Comparison of ENCODE assay signal across 1 cellular context in the genomic region with DNA sequence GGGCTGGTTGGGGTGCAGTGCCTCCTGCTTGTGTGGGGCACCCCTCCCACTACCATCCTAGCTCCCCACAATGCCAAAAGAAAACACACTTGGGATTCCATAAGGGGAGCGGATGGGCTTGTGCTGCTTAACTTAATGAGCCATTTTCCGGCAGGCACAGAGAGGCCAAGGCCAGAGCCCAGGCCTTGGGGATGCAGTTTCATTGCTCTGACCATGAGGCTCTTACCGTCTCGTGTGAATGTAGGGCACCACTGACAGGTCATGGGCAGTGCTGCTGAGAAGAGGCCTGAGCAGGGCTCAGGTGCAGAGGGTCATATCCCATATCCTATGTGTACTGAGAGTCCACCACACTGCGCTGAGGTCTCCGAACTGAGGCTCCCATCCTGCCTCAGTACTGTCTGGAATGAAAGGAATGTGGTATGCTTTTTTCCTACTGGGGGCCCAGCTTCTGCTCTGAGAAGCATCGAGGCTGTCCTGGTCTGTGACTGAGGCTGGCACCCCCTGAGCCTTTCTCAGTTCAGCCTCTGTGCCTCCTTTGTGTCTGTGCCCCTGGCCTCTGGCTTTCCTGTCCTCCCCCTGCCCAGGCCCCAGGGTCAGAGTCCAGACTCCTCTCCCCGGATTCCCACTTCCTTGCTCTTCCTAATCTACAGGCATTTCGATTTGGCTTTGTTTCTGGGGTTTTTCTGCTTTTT.
TF ChIP-seq lines count a peak whose summit lies in the region.

No MANE protein-coding gene starts in this region.

TF ChIP-seq in HepG2, 621 proteins besides CTCF, POLR2A, EP300 and RAD21 (continued from another document and continues in another):
- TF ChIP-seq, protein P1, sequence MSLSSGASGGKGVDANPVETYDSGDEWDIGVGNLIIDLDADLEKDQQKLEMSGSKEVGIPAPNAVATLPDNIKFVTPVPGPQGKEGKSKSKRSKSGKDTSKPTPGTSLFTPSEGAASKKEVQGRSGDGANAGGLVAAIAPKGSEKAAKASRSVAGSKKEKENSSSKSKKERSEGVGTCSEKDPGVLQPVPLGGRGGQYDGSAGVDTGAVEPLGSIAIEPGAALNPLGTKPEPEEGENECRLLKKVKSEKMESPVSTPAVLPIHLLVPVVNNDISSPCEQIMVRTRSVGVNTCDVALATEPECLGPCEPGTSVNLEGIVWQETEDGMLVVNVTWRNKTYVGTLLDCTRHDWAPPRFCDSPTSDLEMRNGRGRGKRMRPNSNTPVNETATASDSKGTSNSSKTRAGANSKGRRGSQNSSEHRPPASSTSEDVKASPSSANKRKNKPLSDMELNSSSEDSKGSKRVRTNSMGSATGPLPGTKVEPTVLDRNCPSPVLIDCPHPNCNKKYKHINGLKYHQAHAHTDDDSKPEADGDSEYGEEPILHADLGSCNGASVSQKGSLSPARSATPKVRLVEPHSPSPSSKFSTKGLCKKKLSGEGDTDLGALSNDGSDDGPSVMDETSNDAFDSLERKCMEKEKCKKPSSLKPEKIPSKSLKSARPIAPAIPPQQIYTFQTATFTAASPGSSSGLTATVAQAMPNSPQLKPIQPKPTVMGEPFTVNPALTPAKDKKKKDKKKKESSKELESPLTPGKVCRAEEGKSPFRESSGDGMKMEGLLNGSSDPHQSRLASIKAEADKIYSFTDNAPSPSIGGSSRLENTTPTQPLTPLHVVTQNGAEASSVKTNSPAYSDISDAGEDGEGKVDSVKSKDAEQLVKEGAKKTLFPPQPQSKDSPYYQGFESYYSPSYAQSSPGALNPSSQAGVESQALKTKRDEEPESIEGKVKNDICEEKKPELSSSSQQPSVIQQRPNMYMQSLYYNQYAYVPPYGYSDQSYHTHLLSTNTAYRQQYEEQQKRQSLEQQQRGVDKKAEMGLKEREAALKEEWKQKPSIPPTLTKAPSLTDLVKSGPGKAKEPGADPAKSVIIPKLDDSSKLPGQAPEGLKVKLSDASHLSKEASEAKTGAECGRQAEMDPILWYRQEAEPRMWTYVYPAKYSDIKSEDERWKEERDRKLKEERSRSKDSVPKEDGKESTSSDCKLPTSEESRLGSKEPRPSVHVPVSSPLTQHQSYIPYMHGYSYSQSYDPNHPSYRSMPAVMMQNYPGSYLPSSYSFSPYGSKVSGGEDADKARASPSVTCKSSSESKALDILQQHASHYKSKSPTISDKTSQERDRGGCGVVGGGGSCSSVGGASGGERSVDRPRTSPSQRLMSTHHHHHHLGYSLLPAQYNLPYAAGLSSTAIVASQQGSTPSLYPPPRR (CRISPR knock-in tag; IDR thresholded peaks at IDR 0.05; ENCODE audit: borderline replicate concordance): peak; percentile 81; the same call in 1 of the 2 replicates
- TF ChIP-seq ZNF878 (CRISPR knock-in tag; IDR thresholded peaks at IDR 0.05) (peak; percentile 76; the same call in 1 of the 2 replicates), ZNF546 (CRISPR knock-in tag; conservative IDR thresholded peaks at IDR 0.05) (no peak), NFIC (IDR thresholded peaks at IDR 0.05; ENCODE audit: low read length) (no peak), ZNF660 (CRISPR knock-in tag; IDR thresholded peaks at IDR 0.05; ENCODE audit: borderline replicate concordance, low read depth) (no peak), ZNF256 (CRISPR knock-in tag; conservative IDR thresholded peaks at IDR 0.05) (no peak), ATRX (CRISPR knock-in tag; IDR thresholded peaks at IDR 0.05; ENCODE audit: borderline replicate concordance) (no peak), GZF1 (CRISPR knock-in tag; IDR thresholded peaks at IDR 0.05) (0 out of 2 replicates have a peak, but pooled peaks have one; percentile 38), ZC3H4 (CRISPR knock-in tag; IDR thresholded peaks at IDR 0.05; ENCODE audit: borderline replicate concordance) (no peak), ZMYM3 (CRISPR knock-in tag; IDR thresholded peaks at IDR 0.05) (peak; percentile 96), TEAD3 (CRISPR knock-in tag; optimal IDR thresholded peaks at IDR 0.05; ENCODE audit: borderline replicate concordance) (peak; percentile 100), ZNF24 (IDR thresholded peaks at IDR 0.05) (no peak), ZNF672 (CRISPR knock-in tag; IDR thresholded peaks at IDR 0.05) (no peak), TBP (CRISPR knock-in tag; IDR thresholded peaks at IDR 0.05) (no peak), ZNF562 (CRISPR knock-in tag; IDR thresholded peaks at IDR 0.05; ENCODE audit: borderline replicate concordance) (no peak), RFXAP (CRISPR knock-in tag; IDR thresholded peaks at IDR 0.05; ENCODE audit: borderline replicate concordance) (peak; percentile 60; the same call in 1 of the 2 replicates), EHMT2 (IDR thresholded peaks at IDR 0.05; ENCODE audit: borderline replicate concordance, low read depth, low read length) (peak; percentile 24; the same call in 1 of the 2 replicates), AHR (CRISPR knock-in tag; IDR thresholded peaks at IDR 0.05) (peak; percentile 51; the same call in 1 of the 2 replicates), HNRNPK (IDR thresholded peaks at IDR 0.05; ENCODE audit: low read depth, low read length, poor library complexity, severe bottlenecking) (no peak), HOXA9 (CRISPR knock-in tag; IDR thresholded peaks at IDR 0.05; ENCODE audit: borderline replicate concordance) (no peak), SYNCRIP (IDR thresholded peaks at IDR 0.05; ENCODE audit: insufficient read depth, low read depth, low read length) (no peak), ZSCAN30 (CRISPR knock-in tag; IDR thresholded peaks at IDR 0.05) (no peak), SIX1 (CRISPR knock-in tag; IDR thresholded peaks at IDR 0.05; ENCODE audit: borderline replicate concordance) (no peak), MED1 (CRISPR knock-in tag; IDR thresholded peaks at IDR 0.05) (peak; percentile 63), ZBTB3 (CRISPR knock-in tag; IDR thresholded peaks at IDR 0.05; ENCODE audit: borderline replicate concordance, low read depth) (no peak), ZNF619 (CRISPR knock-in tag; IDR thresholded peaks at IDR 0.05) (peak; percentile 43; the same call in 1 of the 2 replicates), ZNF484 (CRISPR knock-in tag; IDR thresholded peaks at IDR 0.05; ENCODE audit: borderline replicate concordance, low read depth) (no peak), KAT7 (CRISPR knock-in tag; IDR thresholded peaks at IDR 0.05; ENCODE audit: borderline replicate concordance) (0 out of 2 replicates have a peak, but pooled peaks have one; percentile 37), MAF1 (CRISPR knock-in tag; IDR thresholded peaks at IDR 0.05; ENCODE audit: borderline replicate concordance) (no peak; the same call in 1 of the 2 replicates), XRCC5 (optimal IDR thresholded peaks at IDR 0.05; ENCODE audit: low read length) (peak; percentile 93), ZNF891 (CRISPR knock-in tag; IDR thresholded peaks at IDR 0.05) (no peak), ZBTB1 (CRISPR knock-in tag; IDR thresholded peaks at IDR 0.05; ENCODE audit: borderline replicate concordance) (no peak)
- TF ChIP-seq, protein P2, sequence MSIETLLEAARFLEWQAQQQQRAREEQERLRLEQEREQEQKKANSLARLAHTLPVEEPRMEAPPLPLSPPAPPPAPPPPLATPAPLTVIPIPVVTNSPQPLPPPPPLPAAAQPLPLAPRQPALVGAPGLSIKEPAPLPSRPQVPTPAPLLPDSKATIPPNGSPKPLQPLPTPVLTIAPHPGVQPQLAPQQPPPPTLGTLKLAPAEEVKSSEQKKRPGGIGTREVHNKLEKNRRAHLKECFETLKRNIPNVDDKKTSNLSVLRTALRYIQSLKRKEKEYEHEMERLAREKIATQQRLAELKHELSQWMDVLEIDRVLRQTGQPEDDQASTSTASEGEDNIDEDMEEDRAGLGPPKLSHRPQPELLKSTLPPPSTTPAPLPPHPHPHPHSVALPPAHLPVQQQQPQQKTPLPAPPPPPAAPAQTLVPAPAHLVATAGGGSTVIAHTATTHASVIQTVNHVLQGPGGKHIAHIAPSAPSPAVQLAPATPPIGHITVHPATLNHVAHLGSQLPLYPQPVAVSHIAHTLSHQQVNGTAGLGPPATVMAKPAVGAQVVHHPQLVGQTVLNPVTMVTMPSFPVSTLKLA (IDR thresholded peaks at IDR 0.05): no peak
- TF ChIP-seq, protein P3, sequence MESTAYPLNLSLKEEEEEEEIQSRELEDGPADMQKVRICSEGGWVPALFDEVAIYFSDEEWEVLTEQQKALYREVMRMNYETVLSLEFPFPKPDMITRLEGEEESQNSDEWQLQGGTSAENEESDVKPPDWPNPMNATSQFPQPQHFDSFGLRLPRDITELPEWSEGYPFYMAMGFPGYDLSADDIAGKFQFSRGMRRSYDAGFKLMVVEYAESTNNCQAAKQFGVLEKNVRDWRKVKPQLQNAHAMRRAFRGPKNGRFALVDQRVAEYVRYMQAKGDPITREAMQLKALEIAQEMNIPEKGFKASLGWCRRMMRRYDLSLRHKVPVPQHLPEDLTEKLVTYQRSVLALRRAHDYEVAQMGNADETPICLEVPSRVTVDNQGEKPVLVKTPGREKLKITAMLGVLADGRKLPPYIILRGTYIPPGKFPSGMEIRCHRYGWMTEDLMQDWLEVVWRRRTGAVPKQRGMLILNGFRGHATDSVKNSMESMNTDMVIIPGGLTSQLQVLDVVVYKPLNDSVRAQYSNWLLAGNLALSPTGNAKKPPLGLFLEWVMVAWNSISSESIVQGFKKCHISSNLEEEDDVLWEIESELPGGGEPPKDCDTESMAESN (CRISPR knock-in tag; conservative IDR thresholded peaks at IDR 0.05): peak; percentile 63; the same call in 1 of the 2 replicates
- TF ChIP-seq, protein P4, sequence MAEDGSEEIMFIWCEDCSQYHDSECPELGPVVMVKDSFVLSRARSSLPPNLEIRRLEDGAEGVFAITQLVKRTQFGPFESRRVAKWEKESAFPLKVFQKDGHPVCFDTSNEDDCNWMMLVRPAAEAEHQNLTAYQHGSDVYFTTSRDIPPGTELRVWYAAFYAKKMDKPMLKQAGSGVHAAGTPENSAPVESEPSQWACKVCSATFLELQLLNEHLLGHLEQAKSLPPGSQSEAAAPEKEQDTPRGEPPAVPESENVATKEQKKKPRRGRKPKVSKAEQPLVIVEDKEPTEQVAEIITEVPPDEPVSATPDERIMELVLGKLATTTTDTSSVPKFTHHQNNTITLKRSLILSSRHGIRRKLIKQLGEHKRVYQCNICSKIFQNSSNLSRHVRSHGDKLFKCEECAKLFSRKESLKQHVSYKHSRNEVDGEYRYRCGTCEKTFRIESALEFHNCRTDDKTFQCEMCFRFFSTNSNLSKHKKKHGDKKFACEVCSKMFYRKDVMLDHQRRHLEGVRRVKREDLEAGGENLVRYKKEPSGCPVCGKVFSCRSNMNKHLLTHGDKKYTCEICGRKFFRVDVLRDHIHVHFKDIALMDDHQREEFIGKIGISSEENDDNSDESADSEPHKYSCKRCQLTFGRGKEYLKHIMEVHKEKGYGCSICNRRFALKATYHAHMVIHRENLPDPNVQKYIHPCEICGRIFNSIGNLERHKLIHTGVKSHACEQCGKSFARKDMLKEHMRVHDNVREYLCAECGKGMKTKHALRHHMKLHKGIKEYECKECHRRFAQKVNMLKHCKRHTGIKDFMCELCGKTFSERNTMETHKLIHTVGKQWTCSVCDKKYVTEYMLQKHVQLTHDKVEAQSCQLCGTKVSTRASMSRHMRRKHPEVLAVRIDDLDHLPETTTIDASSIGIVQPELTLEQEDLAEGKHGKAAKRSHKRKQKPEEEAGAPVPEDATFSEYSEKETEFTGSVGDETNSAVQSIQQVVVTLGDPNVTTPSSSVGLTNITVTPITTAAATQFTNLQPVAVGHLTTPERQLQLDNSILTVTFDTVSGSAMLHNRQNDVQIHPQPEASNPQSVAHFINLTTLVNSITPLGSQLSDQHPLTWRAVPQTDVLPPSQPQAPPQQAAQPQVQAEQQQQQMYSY (CRISPR knock-in tag; IDR thresholded peaks at IDR 0.05): peak; percentile 88
- TF ChIP-seq, protein P5, sequence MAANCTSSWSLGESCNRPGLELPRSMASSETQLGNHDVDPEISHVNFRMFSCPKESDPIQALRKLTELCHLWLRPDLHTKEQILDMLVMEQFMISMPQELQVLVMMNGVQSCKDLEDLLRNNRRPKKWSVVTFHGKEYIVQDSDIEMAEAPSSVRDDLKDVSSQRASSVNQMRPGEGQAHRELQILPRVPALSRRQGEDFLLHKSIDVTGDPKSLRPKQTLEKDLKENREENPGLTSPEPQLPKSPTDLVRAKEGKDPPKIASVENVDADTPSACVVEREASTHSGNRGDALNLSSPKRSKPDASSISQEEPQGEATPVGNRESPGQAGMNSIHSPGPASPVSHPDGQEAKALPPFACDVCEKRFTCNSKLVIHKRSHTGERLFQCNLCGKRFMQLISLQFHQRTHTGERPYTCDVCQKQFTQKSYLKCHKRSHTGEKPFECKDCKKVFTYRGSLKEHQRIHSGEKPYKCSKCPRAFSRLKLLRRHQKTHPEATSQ (CRISPR knock-in tag; IDR thresholded peaks at IDR 0.05; ENCODE audit: borderline replicate concordance): no peak
- TF ChIP-seq, protein P6, sequence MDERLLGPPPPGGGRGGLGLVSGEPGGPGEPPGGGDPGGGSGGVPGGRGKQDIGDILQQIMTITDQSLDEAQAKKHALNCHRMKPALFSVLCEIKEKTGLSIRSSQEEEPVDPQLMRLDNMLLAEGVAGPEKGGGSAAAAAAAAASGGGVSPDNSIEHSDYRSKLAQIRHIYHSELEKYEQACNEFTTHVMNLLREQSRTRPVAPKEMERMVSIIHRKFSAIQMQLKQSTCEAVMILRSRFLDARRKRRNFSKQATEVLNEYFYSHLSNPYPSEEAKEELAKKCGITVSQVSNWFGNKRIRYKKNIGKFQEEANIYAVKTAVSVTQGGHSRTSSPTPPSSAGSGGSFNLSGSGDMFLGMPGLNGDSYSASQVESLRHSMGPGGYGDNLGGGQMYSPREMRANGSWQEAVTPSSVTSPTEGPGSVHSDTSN (CRISPR knock-in tag; IDR thresholded peaks at IDR 0.05): no peak
- TF ChIP-seq, protein P7, sequence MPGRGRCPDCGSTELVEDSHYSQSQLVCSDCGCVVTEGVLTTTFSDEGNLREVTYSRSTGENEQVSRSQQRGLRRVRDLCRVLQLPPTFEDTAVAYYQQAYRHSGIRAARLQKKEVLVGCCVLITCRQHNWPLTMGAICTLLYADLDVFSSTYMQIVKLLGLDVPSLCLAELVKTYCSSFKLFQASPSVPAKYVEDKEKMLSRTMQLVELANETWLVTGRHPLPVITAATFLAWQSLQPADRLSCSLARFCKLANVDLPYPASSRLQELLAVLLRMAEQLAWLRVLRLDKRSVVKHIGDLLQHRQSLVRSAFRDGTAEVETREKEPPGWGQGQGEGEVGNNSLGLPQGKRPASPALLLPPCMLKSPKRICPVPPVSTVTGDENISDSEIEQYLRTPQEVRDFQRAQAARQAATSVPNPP (CRISPR knock-in tag; IDR thresholded peaks at IDR 0.05): no peak
- TF ChIP-seq, protein P8, sequence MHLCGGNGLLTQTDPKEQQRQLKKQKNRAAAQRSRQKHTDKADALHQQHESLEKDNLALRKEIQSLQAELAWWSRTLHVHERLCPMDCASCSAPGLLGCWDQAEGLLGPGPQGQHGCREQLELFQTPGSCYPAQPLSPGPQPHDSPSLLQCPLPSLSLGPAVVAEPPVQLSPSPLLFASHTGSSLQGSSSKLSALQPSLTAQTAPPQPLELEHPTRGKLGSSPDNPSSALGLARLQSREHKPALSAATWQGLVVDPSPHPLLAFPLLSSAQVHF (CRISPR knock-in tag; IDR thresholded peaks at IDR 0.05): no peak
- TF ChIP-seq, protein P9, sequence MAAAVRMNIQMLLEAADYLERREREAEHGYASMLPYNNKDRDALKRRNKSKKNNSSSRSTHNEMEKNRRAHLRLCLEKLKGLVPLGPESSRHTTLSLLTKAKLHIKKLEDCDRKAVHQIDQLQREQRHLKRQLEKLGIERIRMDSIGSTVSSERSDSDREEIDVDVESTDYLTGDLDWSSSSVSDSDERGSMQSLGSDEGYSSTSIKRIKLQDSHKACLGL (CRISPR knock-in tag; IDR thresholded peaks at IDR 0.05): peak; percentile 53; the same call in 1 of the 2 replicates
- TF ChIP-seq, protein P10, sequence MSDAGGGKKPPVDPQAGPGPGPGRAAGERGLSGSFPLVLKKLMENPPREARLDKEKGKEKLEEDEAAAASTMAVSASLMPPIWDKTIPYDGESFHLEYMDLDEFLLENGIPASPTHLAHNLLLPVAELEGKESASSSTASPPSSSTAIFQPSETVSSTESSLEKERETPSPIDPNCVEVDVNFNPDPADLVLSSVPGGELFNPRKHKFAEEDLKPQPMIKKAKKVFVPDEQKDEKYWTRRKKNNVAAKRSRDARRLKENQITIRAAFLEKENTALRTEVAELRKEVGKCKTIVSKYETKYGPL (CRISPR knock-in tag; IDR thresholded peaks at IDR 0.05): no peak
